21 cellular contexts compared by ENCODE assay signal in genomic region chr3:134274571-134274970, GRCh38. TPM values are rescaled to one million over a fixed set of nuclear protein-coding genes. Genes with fewer than 3 reads are reported as not detected.
A peak's percentile ranks its signal among the peaks of the same experiment; 100 is the strongest.
DNase-seq lines count a peak whose midpoint lies in the region; ATAC-seq, FAIRE-seq and TF ChIP-seq lines count a peak whose summit lies in the region.
"Had no signal": no experiment of that assay in that cellular context is flagged by ENCODE, and none has a peak within 500 bp of the region (broad histone marks: within the 10 kb centered on the region; RNA-seq: fewer than 3 reads in every experiment).

No MANE protein-coding gene starts in this region.

- RAD21 ChIA-PET in GM12878 (lab: Charles Lee; ENCODE audit: unreplicated experiment): no interaction called here

- CTCF ChIA-PET in GM12878 (lab: Yijun Ruan, JAX): interaction anchor here (0.6 kb wide), 1 partner anchor 1589 kb away, joined by 3 read pairs; no protein-coding TSS in a partner anchor

- H2AFZ ChIP-seq in GM23248 (no peak overlapping the region), GM12878 (ENCODE audit: control insufficient read depth, low read depth, low read length) (no peak overlapping the region)

- intact Hi-C loops in GM12878 (cut with micrococcal nuclease; ENCODE audit: unreplicated experiment): no loop called here

- H3K4me1 ChIP-seq in GM23248 (ENCODE audit: insufficient read depth) (no peaks in the 10 kb centered on the region), GM12878 (ENCODE audit: control insufficient read depth, insufficient read depth, low read length) (no peaks in the 10 kb centered on the region)
- H3K4me1 ChIP-seq: A549 had no signal

- H3K4me2 ChIP-seq in GM23248 (ENCODE audit: unreplicated experiment): no peak overlapping the region
- H3K4me2 ChIP-seq in GM12878 (ENCODE audit: control insufficient read depth, insufficient read depth): no peak overlapping the region
- H3K4me2 ChIP-seq: A549 had no signal

- H3K9me3 ChIP-seq in GM23248 (ENCODE audit: low read depth) (no peaks in the 10 kb centered on the region), GM12878 (replicated peaks; ENCODE audit: control insufficient read depth, insufficient read depth, low read length) (no peaks in the 10 kb centered on the region)
- H3K9me3 ChIP-seq: A549 had no signal

- SMC1A ChIA-PET in GM12878 (lab: Charles Lee; ENCODE audit: uncharacterized antibody, unreplicated experiment): no interaction called here

- H3K27me3 ChIP-seq in GM23248 (replicated peaks; ENCODE audit: insufficient read depth): no peaks in the 10 kb centered on the region
- H3K27me3 ChIP-seq in GM12878 (replicated peaks in 1 of 2; ENCODE audit: control insufficient read depth in 2 of 2, insufficient read depth in 2 of 2, low read length in 1 of 2): peaks cover 0 to 3% of the 10 kb centered on the region in 2 experiments; a peak in 2 of 4 replicates

- H3K4me3 ChIP-seq in GM23248 (no peak overlapping the region), GM12878 (no peak overlapping the region)
- H3K4me3 ChIP-seq: A549 had no signal

- TF ChIP-seq CTCF in GM12878 (IDR thresholded peaks at IDR 0.05 in 2 of 3, conservative IDR thresholded peaks at IDR 0.05 in 1 of 3; ENCODE audit: control insufficient read depth in 2 of 3, extremely low read depth in 1 of 3, insufficient read depth in 1 of 3, low read depth in 3 of 3, low read length in 3 of 3): no peak

- no peaks in the 10 kb centered on the region for H3F3A ChIP-seq in GM23248 (ENCODE audit: insufficient read depth)

- H4K20me1 ChIP-seq in GM23248 (ENCODE audit: insufficient read depth) (no peaks in the 10 kb centered on the region), GM12878 (ENCODE audit: control insufficient read depth, insufficient read depth) (no peaks in the 10 kb centered on the region)

- ATAC-seq in GM12878: no peak
- no peak for ATAC-seq in HG03045 (IDR thresholded peaks at IDR 0.05; ENCODE audit: unreplicated experiment)
- ATAC-seq: A549 had no signal

- H3K9me2 ChIP-seq in GM23248 (ENCODE audit: insufficient read depth): no peaks in the 10 kb centered on the region

- DNase-seq in GM23248 (peak; percentile 38), GM12878 (ENCODE audit: low read depth, low spot score) (no peak), fibroblast of peridontal ligament (ENCODE audit: extremely low read depth) (peak; percentile 65), urothelium cell line (ENCODE audit: low spot score) (no peak), GM12891 (ENCODE audit: insufficient read length, low spot score) (no peak), HT-29 (ENCODE audit: low spot score) (no peak)
- DNase-seq: 8988T; ACHN; C1 segment of cervical spinal cord; Calu3; CD4-positive, alpha-beta memory T cell; COR-L47; DMS53; DMS79 treated with DMSO at 0.1 percent for 48 hours; GF-D8; H7; HCEC 1CT had no signal

- TF ChIP-seq RAD21 in GM12878 (IDR thresholded peaks at IDR 0.05; ENCODE audit: insufficient read depth, low read depth, low read length): no peak

- POLR2A ChIA-PET in GM12878 (lab: Charles Lee): no interaction called here

- H3K79me2 ChIP-seq in GM23248 (ENCODE audit: insufficient read depth): no peaks in the 10 kb centered on the region
- no peaks in the 10 kb centered on the region for H3K79me2 ChIP-seq in GM12878 (ENCODE audit: control insufficient read depth, insufficient read depth, low read length)

- FAIRE-seq in GM12878 (lab: Jason Lieb, UNC): no peak
- FAIRE-seq in urothelium cell line (lab: Jason Lieb, UNC): no peak
- FAIRE-seq in GM12891 (lab: Jason Lieb, UNC): no peak
- FAIRE-seq: A549, GM18507, H1 had no signal

- in situ Hi-C loops in GM23248 (cut with MboI) (no loop called here), GM12878 (cut with MboI) (no loop called here)

- H3K36me3 ChIP-seq in GM23248 (ENCODE audit: low read depth) (no peaks in the 10 kb centered on the region), GM12878 (ENCODE audit: control insufficient read depth in 2 of 2, insufficient read depth in 2 of 2, low read length in 1 of 2) (no peaks in the 10 kb centered on the region)

- BruUV-seq in GM12878 (replicated peaks; lab: Mats Ljungman, UMichigan): no TSS peak

- H3K27ac ChIP-seq in GM23248 (no peak overlapping the region), GM12878 (ENCODE audit: control insufficient read depth, insufficient read depth) (no peak overlapping the region)
- H3K27ac ChIP-seq: A549 had no signal

- TF ChIP-seq POLR2A in GM12878 (IDR thresholded peaks at IDR 0.05; ENCODE audit: low read depth, low read length) (no peak), GM12891 (IDR thresholded peaks at IDR 0.05; ENCODE audit: low read depth, low read length) (no peak)

- H3K9ac ChIP-seq in GM23248: no peak overlapping the region
- no peak overlapping the region for H3K9ac ChIP-seq in GM12878 (ENCODE audit: control insufficient read depth, insufficient read depth, low read length)

- no peak for TF ChIP-seq EP300 in GM12878 (IDR thresholded peaks at IDR 0.05; ENCODE audit: borderline replicate concordance in 1 of 2, control insufficient read depth in 1 of 2, low read depth in 2 of 2, low read length in 2 of 2)

TF ChIP-seq in GM12878, 131 proteins besides CTCF, POLR2A, EP300 and RAD21:
- TF ChIP-seq STAT1 (conservative IDR thresholded peaks at IDR 0.05): no peak
- peak; percentile 2 for TF ChIP-seq MEF2B (IDR thresholded peaks at IDR 0.05; ENCODE audit: partially characterized antibody, poor library complexity, severe bottlenecking)

TF ChIP-seq in GM12891, 5 proteins besides CTCF, POLR2A, EP300 and RAD21:
- TF ChIP-seq TAF1 (IDR thresholded peaks at IDR 0.05; ENCODE audit: low read depth, low read length): no peak
- no peak for TF ChIP-seq POLR2AphosphoS5 (IDR thresholded peaks at IDR 0.05; ENCODE audit: low read depth, low read length)
- no peak for TF ChIP-seq POU2F2 (IDR thresholded peaks at IDR 0.05; ENCODE audit: low read depth, low read length)
- TF ChIP-seq PAX5 (IDR thresholded peaks at IDR 0.05; ENCODE audit: insufficient read depth, low read length, severe bottlenecking): no peak
- TF ChIP-seq SPI1 (IDR thresholded peaks at IDR 0.05; ENCODE audit: low read depth, low read length): no peak
TF ChIP-seq in GM12891: peak in this region for 0.

RNA-seq across cellular contexts. Expression of gene RYK, which starts 23.9 kb away (rescaled TPM):
- 93.7 and 100 TPM in 2 replicates for total RNA-seq in GM23248 (2014; rRNA removed; shearing (Covaris generic))
- polyA plus RNA-seq in GM23248 (2016; fragmentation: Nextera tagmentation; extraction: Ambion mirVana) (22.3 and 22.8 TPM in 2 replicates), GM12878 (2011; rRNA removed) (25.1 and 31.5 TPM in 2 replicates), GM12878 (2014; fragmentation: Illumina TruSeq; extraction: Trizol) (14.7 and 20.3 TPM in 2 replicates), GM12878 (2014; fragmentation: Nextera tagmentation; extraction: Ambion mirVana) (1 to 10 TPM; 3.4 to 4.3 TPM), GM12878 (2014; rRNA removed) (11.6 and 11.7 TPM in 2 replicates), GM12878 (2016; fragmentation: Nextera tagmentation; extraction: Ambion mirVana) (1 to 10 TPM; 2.0 to 4.7 TPM)
- 96.7 and 112 TPM in 2 replicates for total RNA-seq in GM12878 (2013; cell fraction: nucleolus; rRNA removed)
- total RNA-seq in GM12878 (2014; rRNA removed) (15.2 and 17.5 TPM in 2 replicates), GM12878 (2014; rRNA removed; fragmentation: Illumina TruSeq; extraction: Trizol) (16.3 and 17.5 TPM in 2 replicates), GM12878 (2021) (9.0 and 10.5 TPM in 2 replicates)
- polyA plus RNA-seq in GM12878 (2011; ENCODE audit: low read depth): 5.4 TPM
- 10.7 and 13.2 TPM in 2 replicates for polyA plus RNA-seq in GM12878 (2011; cell fraction: cytosol; rRNA removed)
- polyA plus RNA-seq in GM12878 (2011; cell fraction: nucleus; rRNA removed): 34.4 and 37.8 TPM in 2 replicates
- polyA plus RNA-seq in GM12878 (2012): 6.8 and 10.5 TPM in 2 replicates
- 31.7 and 33.4 TPM in 2 replicates for polyA minus RNA-seq in GM12878 (2011; rRNA and poly(A)+ RNA removed)
- polyA minus RNA-seq in GM12878 (2011; cell fraction: cytosol; rRNA and poly(A)+ RNA removed): 4.8 and 6.2 TPM in 2 replicates
- 19.5 and 38.2 TPM in 2 replicates for polyA minus RNA-seq in GM12878 (2011; cell fraction: nucleus; rRNA and poly(A)+ RNA removed)
- polyA plus RNA-seq in GM12891 (2012; ENCODE audit: low read depth, missing spikeins): 8.5 TPM
- total RNA-seq in HT-29 (2014; rRNA removed; shearing (Covaris generic)): 42.2 and 56.3 TPM in 2 replicates

Comparison
In these comparisons a context has a peak if more than half of its experiments do, and no peak if none do; other contexts are left out.
1. DNase-seq: peak in GM23248 (single experiment) and fibroblast of peridontal ligament (single experiment); none in GM12878 (single experiment), urothelium cell line (single experiment), GM12891 (single experiment) and HT-29 (single experiment).